In the genomic region with DNA sequence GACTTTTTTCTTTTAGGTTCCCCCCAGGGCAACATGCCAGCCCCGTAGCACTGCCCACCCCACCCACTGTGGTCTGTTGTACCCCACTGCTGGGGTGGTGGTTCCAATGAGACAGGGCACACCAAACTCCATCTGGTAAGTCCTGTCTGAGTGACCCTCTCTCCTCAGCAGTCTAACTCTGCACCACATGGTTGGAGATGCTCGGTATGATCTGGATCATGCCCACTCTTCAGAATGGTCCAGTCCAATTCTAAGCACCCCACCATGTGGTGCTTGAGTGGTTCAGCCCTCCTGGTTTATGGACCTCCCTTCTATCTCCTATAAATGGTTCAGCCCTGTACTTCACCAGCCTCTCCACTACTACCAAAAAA, we compare ENCODE assay signal across 1 cellular context.
TF ChIP-seq lines count a peak whose summit lies in the region.

No MANE protein-coding gene starts in this region.

TF ChIP-seq in GM12878, 131 proteins besides CTCF, POLR2A, EP300 and RAD21:
- TF ChIP-seq FOXK2 (IDR thresholded peaks at IDR 0.05), result peak; percentile 93
- no peak for TF ChIP-seq SRF (IDR thresholded peaks at IDR 0.05; ENCODE audit: low read depth in 2 of 2, low read length in 2 of 2)
- no peak for TF ChIP-seq ZBED1 (IDR thresholded peaks at IDR 0.05; ENCODE audit: borderline replicate concordance)
- TF ChIP-seq KLF5 (IDR thresholded peaks at IDR 0.05; ENCODE audit: partially characterized antibody), result peak; percentile 95
- TF ChIP-seq ATF7 (IDR thresholded peaks at IDR 0.05; ENCODE audit: low read depth), result peak; percentile 95
- peak; percentile 92 for TF ChIP-seq JUND (IDR thresholded peaks at IDR 0.05; ENCODE audit: low read depth, low read length)
- TF ChIP-seq BHLHE40 (IDR thresholded peaks at IDR 0.05; ENCODE audit: borderline replicate concordance in 1 of 2, low read depth in 2 of 2, low read length in 1 of 2), result peak; percentile 60 to 74; a peak in 3 of 4 replicates
- TF ChIP-seq SREBF1 (IDR thresholded peaks at IDR 0.05; ENCODE audit: low read length), result peak; percentile 90
- no peak for TF ChIP-seq ATF2 (IDR thresholded peaks at IDR 0.05; ENCODE audit: low read length)
- TF ChIP-seq CHD1 (IDR thresholded peaks at IDR 0.05; ENCODE audit: low read depth, low read length), result peak; percentile 95
- no peak for TF ChIP-seq STAT3 (IDR thresholded peaks at IDR 0.05; ENCODE audit: low read depth, low read length)
- TF ChIP-seq, protein P1, sequence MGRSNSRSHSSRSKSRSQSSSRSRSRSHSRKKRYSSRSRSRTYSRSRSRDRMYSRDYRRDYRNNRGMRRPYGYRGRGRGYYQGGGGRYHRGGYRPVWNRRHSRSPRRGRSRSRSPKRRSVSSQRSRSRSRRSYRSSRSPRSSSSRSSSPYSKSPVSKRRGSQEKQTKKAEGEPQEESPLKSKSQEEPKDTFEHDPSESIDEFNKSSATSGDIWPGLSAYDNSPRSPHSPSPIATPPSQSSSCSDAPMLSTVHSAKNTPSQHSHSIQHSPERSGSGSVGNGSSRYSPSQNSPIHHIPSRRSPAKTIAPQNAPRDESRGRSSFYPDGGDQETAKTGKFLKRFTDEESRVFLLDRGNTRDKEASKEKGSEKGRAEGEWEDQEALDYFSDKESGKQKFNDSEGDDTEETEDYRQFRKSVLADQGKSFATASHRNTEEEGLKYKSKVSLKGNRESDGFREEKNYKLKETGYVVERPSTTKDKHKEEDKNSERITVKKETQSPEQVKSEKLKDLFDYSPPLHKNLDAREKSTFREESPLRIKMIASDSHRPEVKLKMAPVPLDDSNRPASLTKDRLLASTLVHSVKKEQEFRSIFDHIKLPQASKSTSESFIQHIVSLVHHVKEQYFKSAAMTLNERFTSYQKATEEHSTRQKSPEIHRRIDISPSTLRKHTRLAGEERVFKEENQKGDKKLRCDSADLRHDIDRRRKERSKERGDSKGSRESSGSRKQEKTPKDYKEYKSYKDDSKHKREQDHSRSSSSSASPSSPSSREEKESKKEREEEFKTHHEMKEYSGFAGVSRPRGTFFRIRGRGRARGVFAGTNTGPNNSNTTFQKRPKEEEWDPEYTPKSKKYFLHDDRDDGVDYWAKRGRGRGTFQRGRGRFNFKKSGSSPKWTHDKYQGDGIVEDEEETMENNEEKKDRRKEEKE (IDR thresholded peaks at IDR 0.05), result peak; percentile 77
